Comparison of ENCODE assay signal across 12 cellular contexts in the genomic region with DNA sequence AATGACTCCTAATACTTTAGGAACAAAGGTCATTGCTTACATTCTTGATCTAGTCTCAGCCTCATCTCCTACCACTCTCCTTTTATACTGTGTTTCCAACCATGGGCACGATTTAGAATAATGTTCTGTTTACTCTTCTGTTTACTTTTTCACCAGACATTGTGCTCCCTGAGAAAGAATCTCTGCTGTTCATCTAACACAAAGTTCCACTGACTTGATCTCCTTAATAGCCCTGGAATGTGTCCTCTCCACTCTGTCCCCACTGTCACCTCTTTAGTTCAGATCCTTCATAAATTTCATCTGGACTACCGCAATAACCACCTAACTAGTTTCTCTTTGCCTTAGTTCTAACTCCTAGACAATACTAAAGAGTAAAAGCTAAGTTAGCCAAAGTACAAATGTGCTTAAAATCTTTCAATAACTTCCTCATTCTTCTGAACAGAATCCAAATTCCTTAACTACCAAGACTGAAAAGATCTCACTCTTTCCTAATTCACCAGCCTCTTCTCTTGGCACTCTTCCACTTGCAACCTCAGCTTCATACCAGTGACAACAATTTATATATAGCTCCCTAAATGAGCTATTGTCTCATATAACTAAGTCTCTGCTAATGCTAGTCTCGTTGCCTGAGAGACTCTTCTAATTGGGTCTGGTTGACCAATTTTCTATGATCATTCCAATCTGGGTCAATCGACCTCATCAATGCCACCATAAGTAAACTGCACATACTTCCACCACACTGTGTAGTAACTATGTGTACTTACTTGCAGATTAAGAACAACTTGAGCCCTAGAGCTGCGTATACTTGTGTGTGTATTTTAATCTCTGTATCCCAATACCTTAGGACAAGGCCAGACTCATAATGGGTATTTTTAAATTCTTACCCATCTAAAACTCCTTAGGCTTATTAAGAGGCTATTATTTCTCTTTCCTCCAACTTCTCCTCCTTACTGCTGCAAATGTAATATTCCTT.
A peak's percentile ranks its signal among the peaks of the same experiment; 100 is the strongest.
DNase-seq lines count a peak whose midpoint lies in the region; ATAC-seq and TF ChIP-seq lines count a peak whose summit lies in the region.
"Had no signal": no experiment of that assay in that cellular context is flagged by ENCODE, and none has a peak within 500 bp of the region (broad histone marks: within the 10 kb centered on the region; RNA-seq: fewer than 3 reads in every experiment).

No MANE protein-coding gene starts in this region.

- no peaks in the 10 kb centered on the region for H3K27me3 ChIP-seq in fibroblast of lung (ENCODE audit: control insufficient read depth, insufficient read depth, low read length)
- H3K27me3 ChIP-seq: SJCRH30, spleen had no signal

- ATAC-seq in HG03108 (IDR thresholded peaks at IDR 0.05; ENCODE audit: unreplicated experiment) (no peak), GM21576 (IDR thresholded peaks at IDR 0.05; ENCODE audit: unreplicated experiment) (no peak)

- no peak for TF ChIP-seq CTCF in fibroblast of lung (conservative IDR thresholded peaks at IDR 0.05 in 1 of 2, IDR thresholded peaks at IDR 0.05 in 1 of 2; ENCODE audit: low read depth in 1 of 2, low read length in 2 of 2)

- H3K9me3 ChIP-seq in fibroblast of lung (ENCODE audit: control insufficient read depth, insufficient read depth, low read depth, low read length): no peaks in the 10 kb centered on the region
- H3K9me3 ChIP-seq: spleen had no signal

- no peak overlapping the region for H2AFZ ChIP-seq in fibroblast of lung (ENCODE audit: low read length)

- no peaks in the 10 kb centered on the region for H4K20me1 ChIP-seq in fibroblast of lung (ENCODE audit: control insufficient read depth, extremely low read depth, insufficient read depth, low read length)

- H3K9ac ChIP-seq in fibroblast of lung (ENCODE audit: insufficient read depth, low read length): no peak overlapping the region

- H3K36me3 ChIP-seq in fibroblast of lung (ENCODE audit: control insufficient read depth, insufficient read depth, low read length): no peaks in the 10 kb centered on the region
- H3K36me3 ChIP-seq: SJCRH30 had no signal

- H3K4me2 ChIP-seq in fibroblast of lung (ENCODE audit: extremely low read depth, insufficient read depth, low read length): peak overlapping the region; percentile 55

- H3K27ac ChIP-seq in fibroblast of lung (ENCODE audit: insufficient read depth, low read length): no peak overlapping the region
- H3K27ac ChIP-seq: SJCRH30 had no signal

- peaks cover 5% of the 10 kb centered on the region for H3K4me1 ChIP-seq in fibroblast of lung (ENCODE audit: control insufficient read depth, extremely low read depth, insufficient read depth, low read length)
- H3K4me1 ChIP-seq: spleen had no signal

- no peaks in the 10 kb centered on the region for H3K79me2 ChIP-seq in fibroblast of lung (ENCODE audit: control insufficient read depth, insufficient read depth, low read length)

- DNase-seq in Caki2 (ENCODE audit: low read depth): peak; percentile 51
- DNase-seq in RPMI7951 (ENCODE audit: low read depth): peak; percentile 72
- DNase-seq in fibroblast of lung (ENCODE audit: low read depth in 2 of 2): peak; percentile 74 to 89
- DNase-seq in non-pigmented ciliary epithelial cell (ENCODE audit: low read depth): peak; percentile 74
- DNase-seq in islet precursor cell: no peak
- DNase-seq in inferior parietal cortex (ENCODE audit: extremely low spot score): no peak
- DNase-seq: KG1, NCI-H446, spleen had no signal

- in situ Hi-C loops in Caki2 (cut with HindIII; ENCODE audit: low pct_unique_long_range_greater_than_20kb, low sequenced_read_pairs): no loop called here

- H3K4me3 ChIP-seq in fibroblast of lung (replicated peaks in 1 of 4; ENCODE audit: control extremely low read depth in 1 of 4, insufficient read depth in 1 of 4, low read depth in 3 of 4, low read length in 4 of 4): peak overlapping the region in 1 of 4 experiments; percentile 21
- H3K4me3 ChIP-seq: SJCRH30, spleen had no signal

Comparison
In these comparisons a context has a peak if more than half of its experiments do, and no peak if none do; other contexts are left out.
1. DNase-seq: peak in Caki2 (single experiment), RPMI7951 (single experiment), fibroblast of lung (2 of 2) and non-pigmented ciliary epithelial cell (single experiment); none in islet precursor cell (single experiment) and inferior parietal cortex (single experiment).